27 cellular contexts compared by ENCODE assay signal in the genomic region with DNA sequence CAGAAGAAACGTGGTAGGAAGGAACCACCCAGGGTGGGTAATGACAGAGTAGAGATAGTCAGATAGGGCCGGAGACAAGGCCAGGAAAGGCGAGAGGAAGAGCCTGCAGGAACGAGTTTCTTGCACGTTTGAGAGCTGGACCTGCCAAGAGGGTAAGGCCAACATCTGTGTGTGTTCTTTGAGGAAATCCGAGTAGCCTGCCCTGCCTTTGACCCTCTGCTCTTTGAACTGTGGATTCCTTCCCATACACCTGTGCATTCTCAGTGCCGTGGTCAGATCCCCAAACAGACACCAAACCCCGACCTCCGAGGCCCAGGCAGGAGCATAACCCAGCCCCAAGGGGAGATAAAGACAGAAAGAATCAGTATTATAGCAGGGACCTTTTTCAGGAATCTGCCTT.
"Had no signal": no experiment of that assay in that cellular context is flagged by ENCODE, and none has a peak within 500 bp of the region (broad histone marks: within the 10 kb centered on the region; RNA-seq: fewer than 3 reads in every experiment).

No MANE protein-coding gene starts in this region.

- H3K27ac Mint-ChIP-seq: activated naive CD8-positive, alpha-beta T cell had no signal

- H3K4me1 ChIP-seq: colonic mucosa, stomach had no signal

- H3K27ac ChIP-seq: colonic mucosa, dorsolateral prefrontal cortex, skin epidermis, stomach, thyroid gland, VCaP had no signal

- H3K4me3 Mint-ChIP-seq: activated naive CD8-positive, alpha-beta T cell; memory B cell had no signal

- FAIRE-seq: keratinocyte had no signal

- H3K4me3 ChIP-seq: colonic mucosa, dorsolateral prefrontal cortex, skin epidermis, stomach, thyroid gland had no signal

- H3K9me3 Mint-ChIP-seq: memory B cell had no signal

- H3K27me3 ChIP-seq: colonic mucosa, stomach, thyroid gland had no signal

- H3K36me3 ChIP-seq: colonic mucosa, stomach, thyroid gland had no signal

- H3K9me3 ChIP-seq: colonic mucosa, stomach, thyroid gland had no signal

- H3K27me3 Mint-ChIP-seq: activated naive CD8-positive, alpha-beta T cell; memory B cell; naive thymus-derived CD4-positive, alpha-beta T cell; stimulated activated naive B cell treated with anti-CD40 and anti-IgM and Interleukin-4, amounts not matched to agents 10 μg/mL and 1 μg/mL and 100 μg/mL, for 72 hours had no signal

- ATAC-seq: esophagus mucosa; left cardiac atrium; naive thymus-derived CD4-positive, alpha-beta T cell; sciatic nerve; stimulated activated naive B cell treated with anti-CD40 and anti-IgM and Interleukin-4, amounts not matched to agents 10 μg/mL and 1 μg/mL and 100 μg/mL, for 72 hours had no signal

- H3K36me3 Mint-ChIP-seq: memory B cell had no signal

- DNase-seq: activated CD4-positive, alpha-beta T cell treated with anti-CD3 and anti-CD28 coated beads for 48 hours; activated CD4-positive, alpha-beta T cell treated with anti-CD3 and anti-CD28 coated beads, Interleukin-2, amount 50 U/mL, for 48 hours; activated CD8-positive, alpha-beta memory T cell treated with anti-CD3 and anti-CD28 coated beads for 24 hours; activated effector memory CD4-positive, alpha-beta T cell treated with Interleukin-2 at 50 U/mL for 16 hours; activated naive CD4-positive, alpha-beta T cell treated with Interleukin-2 at 50 U/mL for 16 hours; anterior cingulate cortex; cerebellar nuclear complex; colonic mucosa; dorsolateral prefrontal cortex; foreskin fibroblast; head of caudate nucleus; hippocampal formation; left cardiac atrium; midbrain; naive thymus-derived CD4-positive, alpha-beta T cell; posterior cingulate gyrus; stimulated activated naive B cell treated with anti-CD40 and anti-IgM and Interleukin-4, amounts not matched to agents 10 μg/mL and 1 μg/mL and 100 μg/mL, for 72 hours; stomach; T-helper 2 cell; thyroid gland had no signal
